In the genomic region with DNA sequence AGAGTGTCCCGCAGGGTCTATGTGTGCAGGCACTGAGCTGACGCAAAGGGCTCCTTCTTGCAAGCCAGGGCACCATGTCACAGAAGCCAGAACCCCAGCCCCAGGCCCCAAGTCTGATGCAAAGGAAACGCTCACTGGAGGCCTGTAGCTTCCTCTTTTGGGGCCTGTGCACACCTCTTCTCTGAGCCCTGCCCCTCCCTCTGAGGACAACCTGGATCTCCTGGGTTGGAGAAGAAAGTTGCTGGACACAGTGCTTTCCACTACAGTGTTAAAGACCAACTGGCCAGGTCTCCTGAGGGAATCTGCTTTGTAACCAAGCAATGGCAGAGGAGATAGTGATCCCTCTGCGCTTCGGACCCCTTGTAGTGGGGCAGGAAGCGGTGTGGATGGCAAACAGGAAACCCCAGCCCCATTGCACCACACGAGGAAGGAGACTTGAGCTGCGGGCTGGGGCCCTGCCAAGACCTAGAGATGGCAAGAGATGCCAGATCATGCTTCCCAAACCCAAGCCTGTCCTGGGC, we compare ENCODE assay signal across 8 cellular contexts. TPM values are rescaled to one million over a fixed set of nuclear protein-coding genes. Genes with fewer than 3 reads are reported as not detected.
DNase-seq lines count a peak whose midpoint lies in the region; ATAC-seq lines count a peak whose summit lies in the region.

No MANE protein-coding gene starts in this region.

- H3K27me3 Mint-ChIP-seq in activated naive CD8-positive, alpha-beta T cell = no peaks in the 10 kb centered on the region

- no peak overlapping the region for H3K18ac ChIP-seq in mesendoderm (ENCODE audit: low read length)

- H2BK15ac ChIP-seq in mesendoderm (replicated peaks; ENCODE audit: low read depth) = no peak overlapping the region

- WGBS in mesendoderm (ENCODE audit: extremely low coverage, insufficient coverage, low lambda C conversion rate) = no CpG with 5 or more reads among the region's 8 CpGs

- H4K5ac ChIP-seq in mesendoderm (ENCODE audit: low read length) = no peak overlapping the region

- no peaks in the 10 kb centered on the region for H3K9me3 Mint-ChIP-seq in activated naive CD8-positive, alpha-beta T cell (ENCODE audit: low read depth)

- H3K9ac ChIP-seq in mesendoderm (ENCODE audit: low read length) = no peak overlapping the region

- no peaks in the 10 kb centered on the region for H3K79me1 ChIP-seq in mesendoderm (ENCODE audit: low read length)

- no peaks in the 10 kb centered on the region for H3K36me3 ChIP-seq in mesendoderm (ENCODE audit: control insufficient read depth, insufficient read depth, low read length)

- no peak overlapping the region for H3K4me2 ChIP-seq in mesendoderm (ENCODE audit: low read length)

- H4K8ac ChIP-seq in mesendoderm (ENCODE audit: low read depth, low read length) = no peak overlapping the region

- H3K27me3 ChIP-seq in mesendoderm (ENCODE audit: insufficient read depth, low read length, poor library complexity) = no peaks in the 10 kb centered on the region

- no peak overlapping the region for H3K4me3 ChIP-seq in mesendoderm (ENCODE audit: low read length)

- H3K4me1 Mint-ChIP-seq in activated naive CD8-positive, alpha-beta T cell (ENCODE audit: low read depth) = peaks cover 79% of the 10 kb centered on the region

- H3K36me3 Mint-ChIP-seq in activated naive CD8-positive, alpha-beta T cell = peaks cover 3% of the 10 kb centered on the region

- H3K56ac ChIP-seq in mesendoderm (ENCODE audit: low read length) = no peak overlapping the region

- DNase-seq in CD1c-positive myeloid dendritic cell (ENCODE audit: extremely low spot score) (peak; percentile 59), SIG-M5 treated with dmso at 0.1 percent for 504 hours (lab: John Stamatoyannopoulos, UW; ENCODE audit: unreplicated experiment) (peak; percentile 96), mucosa of gallbladder (ENCODE audit: low spot score) (peak; percentile 65), NCI-H1417 treated with DMSO at 0.1 percent for 48 hours (lab: John Stamatoyannopoulos, UW) (no peak), mesendoderm (no peak)

- no peak overlapping the region for H3K4ac ChIP-seq in mesendoderm (ENCODE audit: low read depth, low read length)

- ATAC-seq in HG02973 (IDR thresholded peaks at IDR 0.05; ENCODE audit: unreplicated experiment) (no peak), HG03108 (IDR thresholded peaks at IDR 0.05; ENCODE audit: unreplicated experiment) (no peak)

- H2BK5ac ChIP-seq in mesendoderm (ENCODE audit: low read length) = no peak overlapping the region

- H3K79me2 ChIP-seq in mesendoderm (ENCODE audit: control insufficient read depth, insufficient read depth, low read length) = no peaks in the 10 kb centered on the region

- H2AK5ac ChIP-seq in mesendoderm (ENCODE audit: low read length) = no peak overlapping the region

- peak overlapping the region; percentile 98 for H3K27ac Mint-ChIP-seq in activated naive CD8-positive, alpha-beta T cell

- H3K4me3 Mint-ChIP-seq in activated naive CD8-positive, alpha-beta T cell = peak overlapping the region; percentile 70

- no peaks in the 10 kb centered on the region for H3K4me1 ChIP-seq in mesendoderm (ENCODE audit: control insufficient read depth, low read depth, low read length)

- no peak overlapping the region for H2BK120ac ChIP-seq in mesendoderm (ENCODE audit: low read depth, low read length)

- no peak overlapping the region for H3K27ac ChIP-seq in mesendoderm (ENCODE audit: low read depth, low read length)

- no peak overlapping the region for H3K23ac ChIP-seq in mesendoderm (ENCODE audit: low read length)

RNA-seq across cellular contexts. Expression of gene RASSF2, which starts 11.7 kb away (rescaled TPM):
- total RNA-seq in mucosa of gallbladder = 20.7 TPM
- polyA plus RNA-seq in mesendoderm (2013, experiment 1 of 2) = 2.1 TPM
- 2.3 TPM for polyA plus RNA-seq in mesendoderm (2013, experiment 2 of 2)

Comparison
In these comparisons a context has a peak if more than half of its experiments do, and no peak if none do; other contexts are left out.
1. DNase-seq: peak in CD1c-positive myeloid dendritic cell (single experiment), SIG-M5 treated with dmso at 0.1 percent for 504 hours (single experiment) and mucosa of gallbladder (single experiment); none in NCI-H1417 treated with DMSO at 0.1 percent for 48 hours (single experiment) and mesendoderm (single experiment).